Comparison of ENCODE assay signal across 1 cellular context in the genomic region with DNA sequence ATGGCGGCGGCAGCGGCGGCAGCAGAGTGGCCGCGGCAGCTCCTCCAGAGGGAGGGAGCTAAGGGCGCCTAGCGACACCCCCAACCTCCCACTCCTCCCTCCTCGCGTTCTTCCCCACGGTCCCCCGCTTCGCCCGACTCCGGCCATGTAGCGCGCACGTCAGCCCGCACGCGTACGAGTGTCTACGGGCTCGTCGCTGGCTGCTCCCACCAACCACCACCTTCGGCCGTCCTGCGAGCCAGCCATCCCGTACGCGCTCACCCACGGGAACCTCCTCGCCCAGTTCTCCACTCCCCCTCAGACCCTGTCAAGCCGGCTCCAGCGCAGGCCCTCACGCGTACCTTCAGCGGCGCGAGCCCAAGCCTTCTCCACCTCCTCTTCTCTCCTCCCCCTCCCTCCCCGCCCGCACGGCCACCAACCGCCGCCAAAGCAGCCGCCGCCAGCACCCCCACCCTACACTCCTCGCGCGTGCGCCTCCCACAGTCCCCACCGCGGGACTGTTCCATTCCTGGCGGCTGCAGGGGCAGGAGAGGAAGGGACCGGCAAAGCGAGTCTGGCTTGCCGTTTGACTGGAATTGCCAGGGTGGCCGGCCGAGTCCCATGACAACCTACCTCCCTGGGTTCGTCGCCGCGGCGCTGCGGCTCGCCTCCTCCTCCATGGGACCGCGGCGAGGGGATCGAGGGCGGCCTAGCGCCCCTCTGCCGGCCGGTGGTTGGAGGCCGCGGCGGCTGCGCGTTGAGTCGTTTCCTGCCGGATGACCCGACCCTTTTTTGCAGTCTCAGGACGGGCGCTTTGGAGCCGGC.
TF ChIP-seq lines count a peak whose summit lies in the region.

A gene (plus strand): TSS at position 774 of the 804 bp plus-strand sequence. CDS start 20,689 bp downstream, outside the sequence.
A gene with protein sequence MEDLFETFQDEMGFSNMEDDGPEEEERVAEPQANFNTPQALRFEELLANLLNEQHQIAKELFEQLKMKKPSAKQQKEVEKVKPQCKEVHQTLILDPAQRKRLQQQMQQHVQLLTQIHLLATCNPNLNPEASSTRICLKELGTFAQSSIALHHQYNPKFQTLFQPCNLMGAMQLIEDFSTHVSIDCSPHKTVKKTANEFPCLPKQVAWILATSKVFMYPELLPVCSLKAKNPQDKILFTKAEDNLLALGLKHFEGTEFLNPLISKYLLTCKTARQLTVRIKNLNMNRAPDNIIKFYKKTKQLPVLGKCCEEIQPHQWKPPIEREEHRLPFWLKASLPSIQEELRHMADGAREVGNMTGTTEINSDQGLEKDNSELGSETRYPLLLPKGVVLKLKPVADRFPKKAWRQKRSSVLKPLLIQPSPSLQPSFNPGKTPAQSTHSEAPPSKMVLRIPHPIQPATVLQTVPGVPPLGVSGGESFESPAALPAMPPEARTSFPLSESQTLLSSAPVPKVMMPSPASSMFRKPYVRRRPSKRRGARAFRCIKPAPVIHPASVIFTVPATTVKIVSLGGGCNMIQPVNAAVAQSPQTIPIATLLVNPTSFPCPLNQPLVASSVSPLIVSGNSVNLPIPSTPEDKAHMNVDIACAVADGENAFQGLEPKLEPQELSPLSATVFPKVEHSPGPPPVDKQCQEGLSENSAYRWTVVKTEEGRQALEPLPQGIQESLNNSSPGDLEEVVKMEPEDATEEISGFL (minus strand): TSS at position 457 of the 804 bp plus-strand sequence. CDS start 8,338 bp downstream, outside the sequence.

TF ChIP-seq in HepG2, 621 proteins besides CTCF, POLR2A, EP300 and RAD21 (continued from another document and continues in another):
- TF ChIP-seq, protein P1, sequence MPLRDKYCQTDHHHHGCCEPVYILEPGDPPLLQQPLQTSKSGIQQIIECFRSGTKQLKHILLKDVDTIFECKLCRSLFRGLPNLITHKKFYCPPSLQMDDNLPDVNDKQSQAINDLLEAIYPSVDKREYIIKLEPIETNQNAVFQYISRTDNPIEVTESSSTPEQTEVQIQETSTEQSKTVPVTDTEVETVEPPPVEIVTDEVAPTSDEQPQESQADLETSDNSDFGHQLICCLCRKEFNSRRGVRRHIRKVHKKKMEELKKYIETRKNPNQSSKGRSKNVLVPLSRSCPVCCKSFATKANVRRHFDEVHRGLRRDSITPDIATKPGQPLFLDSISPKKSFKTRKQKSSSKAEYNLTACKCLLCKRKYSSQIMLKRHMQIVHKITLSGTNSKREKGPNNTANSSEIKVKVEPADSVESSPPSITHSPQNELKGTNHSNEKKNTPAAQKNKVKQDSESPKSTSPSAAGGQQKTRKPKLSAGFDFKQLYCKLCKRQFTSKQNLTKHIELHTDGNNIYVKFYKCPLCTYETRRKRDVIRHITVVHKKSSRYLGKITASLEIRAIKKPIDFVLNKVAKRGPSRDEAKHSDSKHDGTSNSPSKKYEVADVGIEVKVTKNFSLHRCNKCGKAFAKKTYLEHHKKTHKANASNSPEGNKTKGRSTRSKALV (CRISPR knock-in tag; IDR thresholded peaks at IDR 0.05) = no peak
- TF ChIP-seq, protein P2, sequence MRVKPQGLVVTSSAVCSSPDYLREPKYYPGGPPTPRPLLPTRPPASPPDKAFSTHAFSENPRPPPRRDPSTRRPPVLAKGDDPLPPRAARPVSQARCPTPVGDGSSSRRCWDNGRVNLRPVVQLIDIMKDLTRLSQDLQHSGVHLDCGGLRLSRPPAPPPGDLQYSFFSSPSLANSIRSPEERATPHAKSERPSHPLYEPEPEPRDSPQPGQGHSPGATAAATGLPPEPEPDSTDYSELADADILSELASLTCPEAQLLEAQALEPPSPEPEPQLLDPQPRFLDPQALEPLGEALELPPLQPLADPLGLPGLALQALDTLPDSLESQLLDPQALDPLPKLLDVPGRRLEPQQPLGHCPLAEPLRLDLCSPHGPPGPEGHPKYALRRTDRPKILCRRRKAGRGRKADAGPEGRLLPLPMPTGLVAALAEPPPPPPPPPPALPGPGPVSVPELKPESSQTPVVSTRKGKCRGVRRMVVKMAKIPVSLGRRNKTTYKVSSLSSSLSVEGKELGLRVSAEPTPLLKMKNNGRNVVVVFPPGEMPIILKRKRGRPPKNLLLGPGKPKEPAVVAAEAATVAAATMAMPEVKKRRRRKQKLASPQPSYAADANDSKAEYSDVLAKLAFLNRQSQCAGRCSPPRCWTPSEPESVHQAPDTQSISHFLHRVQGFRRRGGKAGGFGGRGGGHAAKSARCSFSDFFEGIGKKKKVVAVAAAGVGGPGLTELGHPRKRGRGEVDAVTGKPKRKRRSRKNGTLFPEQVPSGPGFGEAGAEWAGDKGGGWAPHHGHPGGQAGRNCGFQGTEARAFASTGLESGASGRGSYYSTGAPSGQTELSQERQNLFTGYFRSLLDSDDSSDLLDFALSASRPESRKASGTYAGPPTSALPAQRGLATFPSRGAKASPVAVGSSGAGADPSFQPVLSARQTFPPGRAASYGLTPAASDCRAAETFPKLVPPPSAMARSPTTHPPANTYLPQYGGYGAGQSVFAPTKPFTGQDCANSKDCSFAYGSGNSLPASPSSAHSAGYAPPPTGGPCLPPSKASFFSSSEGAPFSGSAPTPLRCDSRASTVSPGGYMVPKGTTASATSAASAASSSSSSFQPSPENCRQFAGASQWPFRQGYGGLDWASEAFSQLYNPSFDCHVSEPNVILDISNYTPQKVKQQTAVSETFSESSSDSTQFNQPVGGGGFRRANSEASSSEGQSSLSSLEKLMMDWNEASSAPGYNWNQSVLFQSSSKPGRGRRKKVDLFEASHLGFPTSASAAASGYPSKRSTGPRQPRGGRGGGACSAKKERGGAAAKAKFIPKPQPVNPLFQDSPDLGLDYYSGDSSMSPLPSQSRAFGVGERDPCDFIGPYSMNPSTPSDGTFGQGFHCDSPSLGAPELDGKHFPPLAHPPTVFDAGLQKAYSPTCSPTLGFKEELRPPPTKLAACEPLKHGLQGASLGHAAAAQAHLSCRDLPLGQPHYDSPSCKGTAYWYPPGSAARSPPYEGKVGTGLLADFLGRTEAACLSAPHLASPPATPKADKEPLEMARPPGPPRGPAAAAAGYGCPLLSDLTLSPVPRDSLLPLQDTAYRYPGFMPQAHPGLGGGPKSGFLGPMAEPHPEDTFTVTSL (CRISPR knock-in tag; IDR thresholded peaks at IDR 0.05; ENCODE audit: borderline replicate concordance) = no peak
- TF ChIP-seq RFX1 (IDR thresholded peaks at IDR 0.05) (no peak), DMAP1 (CRISPR knock-in tag; IDR thresholded peaks at IDR 0.05) (peak; percentile 74), CREM (IDR thresholded peaks at IDR 0.05) (no peak), CREM (CRISPR knock-in tag; IDR thresholded peaks at IDR 0.05) (no peak), AGO2 (optimal IDR thresholded peaks at IDR 0.05; ENCODE audit: low read depth, low read length) (peak; percentile 68), ZNF24 (IDR thresholded peaks at IDR 0.05) (no peak), KDM5B (CRISPR knock-in tag; IDR thresholded peaks at IDR 0.05; ENCODE audit: borderline replicate concordance) (peak; percentile 90; the same call in 1 of the 2 replicates), ZSCAN25 (CRISPR knock-in tag; IDR thresholded peaks at IDR 0.05) (peak; percentile 37; the same call in 1 of the 2 replicates), ZNF382 (CRISPR knock-in tag; IDR thresholded peaks at IDR 0.05; ENCODE audit: borderline replicate concordance) (no peak), ZNF713 (CRISPR knock-in tag; IDR thresholded peaks at IDR 0.05) (peak; percentile 86; the same call in 1 of the 2 replicates), SMYD3 (CRISPR knock-in tag; IDR thresholded peaks at IDR 0.05) (peak; percentile 81; the same call in 1 of the 2 replicates), FOXA3 (CRISPR knock-in tag; IDR thresholded peaks at IDR 0.05) (peak; percentile 4; the same call in 1 of the 2 replicates), ZNF547 (CRISPR knock-in tag; IDR thresholded peaks at IDR 0.05) (peak; percentile 4; the same call in 1 of the 2 replicates), PAX8 (CRISPR knock-in tag; IDR thresholded peaks at IDR 0.05; ENCODE audit: borderline replicate concordance) (no peak), SP4 (CRISPR knock-in tag; IDR thresholded peaks at IDR 0.05) (peak; percentile 44), ZFY (CRISPR knock-in tag; IDR thresholded peaks at IDR 0.05) (peak; percentile 50), TEAD3 (CRISPR knock-in tag; optimal IDR thresholded peaks at IDR 0.05; ENCODE audit: borderline replicate concordance) (no peak), SMC3 (IDR thresholded peaks at IDR 0.05; ENCODE audit: low read length) (no peak), MAFK (conservative IDR thresholded peaks at IDR 0.05 in 1 of 2, IDR thresholded peaks at IDR 0.05 in 1 of 2; ENCODE audit: low read length in 2 of 2) (no peak), ZNF75D (CRISPR knock-in tag; IDR thresholded peaks at IDR 0.05; ENCODE audit: borderline replicate concordance) (0 out of 2 replicates have a peak, but pooled peaks have one; percentile 76), ZNF577 (CRISPR knock-in tag; IDR thresholded peaks at IDR 0.05; ENCODE audit: borderline replicate concordance, low read depth) (no peak), MATR3 (CRISPR knock-in tag; IDR thresholded peaks at IDR 0.05) (0 out of 2 replicates have a peak, but pooled peaks have one; percentile 57), YY1 (IDR thresholded peaks at IDR 0.05; ENCODE audit: insufficient read depth, insufficient replicate concordance, low read depth, low read length) (no peak), MIER2 (CRISPR knock-in tag; IDR thresholded peaks at IDR 0.05) (no peak), KDM3A (CRISPR knock-in tag; IDR thresholded peaks at IDR 0.05; ENCODE audit: low read depth) (0 out of 2 replicates have a peak, but pooled peaks have one; percentile 66)
- TF ChIP-seq, protein P3, sequence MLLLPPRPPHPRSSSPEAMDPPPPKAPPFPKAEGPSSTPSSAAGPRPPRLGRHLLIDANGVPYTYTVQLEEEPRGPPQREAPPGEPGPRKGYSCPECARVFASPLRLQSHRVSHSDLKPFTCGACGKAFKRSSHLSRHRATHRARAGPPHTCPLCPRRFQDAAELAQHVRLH (CRISPR knock-in tag; IDR thresholded peaks at IDR 0.05; ENCODE audit: borderline replicate concordance, low read depth) = peak; percentile 36; the same call in 1 of the 2 replicates
- TF ChIP-seq, protein P4, sequence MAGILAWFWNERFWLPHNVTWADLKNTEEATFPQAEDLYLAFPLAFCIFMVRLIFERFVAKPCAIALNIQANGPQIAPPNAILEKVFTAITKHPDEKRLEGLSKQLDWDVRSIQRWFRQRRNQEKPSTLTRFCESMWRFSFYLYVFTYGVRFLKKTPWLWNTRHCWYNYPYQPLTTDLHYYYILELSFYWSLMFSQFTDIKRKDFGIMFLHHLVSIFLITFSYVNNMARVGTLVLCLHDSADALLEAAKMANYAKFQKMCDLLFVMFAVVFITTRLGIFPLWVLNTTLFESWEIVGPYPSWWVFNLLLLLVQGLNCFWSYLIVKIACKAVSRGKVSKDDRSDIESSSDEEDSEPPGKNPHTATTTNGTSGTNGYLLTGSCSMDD (CRISPR knock-in tag; IDR thresholded peaks at IDR 0.05) = no peak
- TF ChIP-seq, protein P5, sequence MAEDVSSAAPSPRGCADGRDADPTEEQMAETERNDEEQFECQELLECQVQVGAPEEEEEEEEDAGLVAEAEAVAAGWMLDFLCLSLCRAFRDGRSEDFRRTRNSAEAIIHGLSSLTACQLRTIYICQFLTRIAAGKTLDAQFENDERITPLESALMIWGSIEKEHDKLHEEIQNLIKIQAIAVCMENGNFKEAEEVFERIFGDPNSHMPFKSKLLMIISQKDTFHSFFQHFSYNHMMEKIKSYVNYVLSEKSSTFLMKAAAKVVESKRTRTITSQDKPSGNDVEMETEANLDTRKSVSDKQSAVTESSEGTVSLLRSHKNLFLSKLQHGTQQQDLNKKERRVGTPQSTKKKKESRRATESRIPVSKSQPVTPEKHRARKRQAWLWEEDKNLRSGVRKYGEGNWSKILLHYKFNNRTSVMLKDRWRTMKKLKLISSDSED (CRISPR knock-in tag; IDR thresholded peaks at IDR 0.05) = 0 out of 2 replicates have a peak, but pooled peaks have one; percentile 27
- TF ChIP-seq, protein P6, sequence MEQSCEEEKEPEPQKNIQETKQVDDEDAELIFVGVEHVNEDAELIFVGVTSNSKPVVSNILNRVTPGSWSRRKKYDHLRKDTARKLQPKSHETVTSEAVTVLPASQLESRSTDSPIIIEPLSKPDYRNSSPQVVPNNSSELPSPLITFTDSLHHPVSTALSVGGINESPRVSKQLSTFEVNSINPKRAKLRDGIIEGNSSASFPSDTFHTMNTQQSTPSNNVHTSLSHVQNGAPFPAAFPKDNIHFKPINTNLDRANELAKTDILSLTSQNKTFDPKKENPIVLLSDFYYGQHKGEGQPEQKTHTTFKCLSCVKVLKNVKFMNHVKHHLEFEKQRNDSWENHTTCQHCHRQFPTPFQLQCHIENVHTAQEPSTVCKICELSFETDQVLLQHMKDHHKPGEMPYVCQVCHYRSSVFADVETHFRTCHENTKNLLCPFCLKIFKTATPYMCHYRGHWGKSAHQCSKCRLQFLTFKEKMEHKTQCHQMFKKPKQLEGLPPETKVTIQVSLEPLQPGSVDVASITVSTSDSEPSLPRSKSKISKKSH (CRISPR knock-in tag; IDR thresholded peaks at IDR 0.05; ENCODE audit: borderline replicate concordance) = peak; percentile 51; the same call in 1 of the 2 replicates
- TF ChIP-seq, protein P7, sequence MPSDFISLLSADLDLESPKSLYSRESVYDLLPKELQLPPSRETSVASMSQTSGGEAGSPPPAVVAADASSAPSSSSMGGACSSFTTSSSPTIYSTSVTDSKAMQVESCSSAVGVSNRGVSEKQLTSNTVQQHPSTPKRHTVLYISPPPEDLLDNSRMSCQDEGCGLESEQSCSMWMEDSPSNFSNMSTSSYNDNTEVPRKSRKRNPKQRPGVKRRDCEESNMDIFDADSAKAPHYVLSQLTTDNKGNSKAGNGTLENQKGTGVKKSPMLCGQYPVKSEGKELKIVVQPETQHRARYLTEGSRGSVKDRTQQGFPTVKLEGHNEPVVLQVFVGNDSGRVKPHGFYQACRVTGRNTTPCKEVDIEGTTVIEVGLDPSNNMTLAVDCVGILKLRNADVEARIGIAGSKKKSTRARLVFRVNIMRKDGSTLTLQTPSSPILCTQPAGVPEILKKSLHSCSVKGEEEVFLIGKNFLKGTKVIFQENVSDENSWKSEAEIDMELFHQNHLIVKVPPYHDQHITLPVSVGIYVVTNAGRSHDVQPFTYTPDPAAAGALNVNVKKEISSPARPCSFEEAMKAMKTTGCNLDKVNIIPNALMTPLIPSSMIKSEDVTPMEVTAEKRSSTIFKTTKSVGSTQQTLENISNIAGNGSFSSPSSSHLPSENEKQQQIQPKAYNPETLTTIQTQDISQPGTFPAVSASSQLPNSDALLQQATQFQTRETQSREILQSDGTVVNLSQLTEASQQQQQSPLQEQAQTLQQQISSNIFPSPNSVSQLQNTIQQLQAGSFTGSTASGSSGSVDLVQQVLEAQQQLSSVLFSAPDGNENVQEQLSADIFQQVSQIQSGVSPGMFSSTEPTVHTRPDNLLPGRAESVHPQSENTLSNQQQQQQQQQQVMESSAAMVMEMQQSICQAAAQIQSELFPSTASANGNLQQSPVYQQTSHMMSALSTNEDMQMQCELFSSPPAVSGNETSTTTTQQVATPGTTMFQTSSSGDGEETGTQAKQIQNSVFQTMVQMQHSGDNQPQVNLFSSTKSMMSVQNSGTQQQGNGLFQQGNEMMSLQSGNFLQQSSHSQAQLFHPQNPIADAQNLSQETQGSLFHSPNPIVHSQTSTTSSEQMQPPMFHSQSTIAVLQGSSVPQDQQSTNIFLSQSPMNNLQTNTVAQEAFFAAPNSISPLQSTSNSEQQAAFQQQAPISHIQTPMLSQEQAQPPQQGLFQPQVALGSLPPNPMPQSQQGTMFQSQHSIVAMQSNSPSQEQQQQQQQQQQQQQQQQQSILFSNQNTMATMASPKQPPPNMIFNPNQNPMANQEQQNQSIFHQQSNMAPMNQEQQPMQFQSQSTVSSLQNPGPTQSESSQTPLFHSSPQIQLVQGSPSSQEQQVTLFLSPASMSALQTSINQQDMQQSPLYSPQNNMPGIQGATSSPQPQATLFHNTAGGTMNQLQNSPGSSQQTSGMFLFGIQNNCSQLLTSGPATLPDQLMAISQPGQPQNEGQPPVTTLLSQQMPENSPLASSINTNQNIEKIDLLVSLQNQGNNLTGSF (CRISPR knock-in tag; IDR thresholded peaks at IDR 0.05) = no peak
